3 cellular contexts compared by ENCODE assay signal in the genomic region with DNA sequence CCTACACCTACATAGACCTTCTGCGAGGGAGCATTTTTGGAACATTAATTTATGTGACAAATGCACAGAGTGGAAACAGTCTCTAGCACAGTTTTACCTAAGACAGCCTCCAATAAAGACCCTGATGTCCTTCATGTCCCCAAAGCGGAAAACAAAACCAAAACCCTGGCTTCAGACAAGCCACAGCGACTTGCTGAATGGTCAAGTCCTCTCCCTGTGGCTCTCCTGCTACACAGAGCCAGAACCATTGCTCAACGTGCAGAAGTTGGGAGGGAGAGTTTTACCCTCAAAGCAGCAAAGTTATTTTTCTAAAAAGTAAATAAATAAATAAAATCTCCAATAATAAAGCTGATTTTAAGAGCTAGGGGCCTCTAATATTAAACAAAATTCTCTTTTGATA.
"Had no signal": no experiment of that assay in that cellular context is flagged by ENCODE, and none has a peak within 500 bp of the region (broad histone marks: within the 10 kb centered on the region; RNA-seq: fewer than 3 reads in every experiment).

No MANE protein-coding gene starts in this region.

- DNase-seq: GDM1, GF-D8 had no signal

- ATAC-seq: GM12878 had no signal

- H3K4me3 ChIP-seq: GM12878 had no signal
